ENCODE assay signal across 15 cellular contexts in the genomic region with DNA sequence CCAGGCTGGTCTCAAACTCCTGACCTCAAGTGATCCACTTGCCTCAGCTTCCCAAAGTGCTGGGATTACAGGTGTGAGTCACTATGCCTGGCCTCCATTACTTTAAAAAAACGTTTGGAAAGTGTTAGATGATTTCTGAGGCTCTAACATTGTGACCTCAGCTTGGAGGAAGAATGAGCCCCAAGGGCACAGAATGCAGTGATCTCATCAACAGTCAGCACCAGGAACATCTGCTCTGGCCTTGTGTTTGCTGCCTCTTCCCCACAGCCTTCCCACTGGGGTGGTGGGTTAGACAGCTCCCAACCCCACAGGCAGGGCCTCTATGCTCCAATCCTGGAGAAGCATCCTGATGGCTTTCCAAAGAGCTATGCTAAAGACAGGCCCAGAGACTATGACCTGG. TPM values are rescaled to one million over a fixed set of nuclear protein-coding genes. Genes with fewer than 3 reads are reported as not detected.
DNase-seq lines count a peak whose midpoint lies in the region; FAIRE-seq and TF ChIP-seq lines count a peak whose summit lies in the region.
"Had no signal": no experiment of that assay in that cellular context is flagged by ENCODE, and none has a peak within 500 bp of the region (broad histone marks: within the 10 kb centered on the region; RNA-seq: fewer than 3 reads in every experiment).

No MANE protein-coding gene starts in this region.

- peak; percentile 70 for FAIRE-seq in bronchial epithelial cell (lab: Jason Lieb, UNC)
- FAIRE-seq: pancreas had no signal

- no peak for TF ChIP-seq CTCF in bronchial epithelial cell (IDR thresholded peaks at IDR 0.05; ENCODE audit: insufficient read depth, low read length, severe bottlenecking)

- peak; percentile 67 for DNase-seq in AG20443 (ENCODE audit: low spot score)
- peak; percentile 91 for DNase-seq in LHCN-M2 (ENCODE audit: low read depth)
- DNase-seq in bronchial epithelial cell (ENCODE audit: low read depth) = peak; percentile 95
- peak; percentile 67 for DNase-seq in kidney tubule cell (ENCODE audit: low spot score)
- DNase-seq in activated CD8-positive, alpha-beta memory T cell treated with anti-CD3 and anti-CD28 coated beads for 24 hours = no peak
- no peak for DNase-seq in superior temporal gyrus (ENCODE audit: extremely low spot score)
- no peak for DNase-seq in RPMI8226
- DNase-seq in effector CD4-positive, alpha-beta T cell = no peak
- DNase-seq: activated CD4-positive, alpha-beta T cell treated with anti-CD3 and anti-CD28 coated beads for 36 hours; CD4-positive, alpha-beta memory T cell; cerebellar nuclear complex; NCI-H1436; stimulated activated CD4-positive, alpha-beta T cell treated with anti-CD3 and anti-CD28 coated beads, Interleukin-1b, Interleukin-23, amount 100 ng/mL, for 48 hours had no signal

- H3K36me3 ChIP-seq in bronchial epithelial cell (ENCODE audit: control insufficient read depth, insufficient read depth, low read length) = peaks cover 14% of the 10 kb centered on the region
- H3K36me3 ChIP-seq: pancreas had no signal

- H3K27me3 ChIP-seq in bronchial epithelial cell (ENCODE audit: control insufficient read depth, insufficient read depth, low read length) = no peaks in the 10 kb centered on the region
- H3K27me3 ChIP-seq: hepatocyte, pancreas had no signal

- no peak overlapping the region for H3K4me3 ChIP-seq in bronchial epithelial cell (ENCODE audit: low read depth, low read length)
- H3K4me3 ChIP-seq: hepatocyte, pancreas had no signal

RNA-seq across cellular contexts. Expression of gene SREBF1, which starts 37.7 kb away (rescaled TPM):
- 34.4 and 53.0 TPM in 2 replicates for total RNA-seq in LHCN-M2 (2014; rRNA removed)
- polyA plus RNA-seq in LHCN-M2 (2012) = 11.9 TPM
- 51.6 and 65.5 TPM in 2 replicates for total RNA-seq in bronchial epithelial cell

Comparison
In these comparisons a context has a peak if more than half of its experiments do, and no peak if none do; other contexts are left out.
1. DNase-seq: peak in AG20443 (single experiment), LHCN-M2 (single experiment), bronchial epithelial cell (single experiment) and kidney tubule cell (single experiment); none in activated CD8-positive, alpha-beta memory T cell treated with anti-CD3 and anti-CD28 coated beads for 24 hours (single experiment), superior temporal gyrus (single experiment), RPMI8226 (single experiment) and effector CD4-positive, alpha-beta T cell (single experiment).